14 cellular contexts compared by ENCODE assay signal in genomic region chr3:24492971-24493551, GRCh38. TPM values are rescaled to one million over a fixed set of nuclear protein-coding genes. Genes with fewer than 3 reads are reported as not detected.
DNase-seq lines count a peak whose midpoint lies in the region; ATAC-seq, FAIRE-seq and TF ChIP-seq lines count a peak whose summit lies in the region.
"Had no signal": no experiment of that assay in that cellular context is flagged by ENCODE, and none has a peak within 500 bp of the region (broad histone marks: within the 10 kb centered on the region; RNA-seq: fewer than 3 reads in every experiment).

No MANE protein-coding gene starts in this region.

- H3K4me1 ChIP-seq in left ventricle myocardium inferior: peaks cover 74% of the 10 kb centered on the region
- peaks cover 0 to 13% (median 3%) of the 10 kb centered on the region in 4 experiments; a peak in 5 of 7 replicates for H3K4me1 ChIP-seq in H1 (replicated peaks in 1 of 4; ENCODE audit: control insufficient read depth in 3 of 4, insufficient read depth in 4 of 4, low read length in 3 of 4)
- peaks cover 6 to 12% of the 10 kb centered on the region in 2 donors for H3K4me1 ChIP-seq in aorta (ENCODE audit: control insufficient read depth in 1 of 2, insufficient read depth in 2 of 2, low read length in 2 of 2)

- H2BK20ac ChIP-seq in H1 (ENCODE audit: low read length): no peak overlapping the region

- ATAC-seq in left cardiac atrium (no peak), aorta (ENCODE audit: low FRiP score) (no peak)
- ATAC-seq: esophagus mucosa; stimulated activated naive CD8-positive, alpha-beta T cell treated with anti-CD3 and anti-CD28 coated beads, Interleukin-15, amount 100 ng/mL, for 72 hours had no signal

- H4K5ac ChIP-seq in H1 (ENCODE audit: insufficient read length, low read depth, low read length): no peak overlapping the region

- H3K27ac ChIP-seq in left ventricle myocardium inferior (replicated peaks) (peak overlapping the region; percentile 95), H1 (ENCODE audit: low read depth, low read length) (no peak overlapping the region), aorta (ENCODE audit: low read depth in 1 of 2, low read length in 2 of 2) (no peak overlapping the region)

- no peaks in the 10 kb centered on the region for H3K36me3 ChIP-seq in left ventricle myocardium inferior
- no peaks in the 10 kb centered on the region for H3K36me3 ChIP-seq in H1 (ENCODE audit: control insufficient read depth in 2 of 4, insufficient read depth in 4 of 4, low read length in 3 of 4)
- no peaks in the 10 kb centered on the region for H3K36me3 ChIP-seq in aorta (ENCODE audit: control insufficient read depth in 1 of 2, insufficient read depth in 2 of 2, low read length in 1 of 2)

- H3K23ac ChIP-seq in H1 (ENCODE audit: insufficient read length): no peak overlapping the region

- no peaks in the 10 kb centered on the region; the same call in 1 of the 2 replicates for H3K79me1 ChIP-seq in H1 (ENCODE audit: low read depth, low read length)

- no peak overlapping the region for H2BK15ac ChIP-seq in H1 (ENCODE audit: low read length)

- peaks cover 4% of the 10 kb centered on the region for H3K4me1 Mint-ChIP-seq in nephron
- H3K4me1 Mint-ChIP-seq in activated T-helper 2 cell treated with anti-CD3 and anti-CD28 coated beads, Interferon-gamma antibody, Interleukin-2, Interleukin-4, amounts not matched to agents 10 μg/mL and 5 μg/mL and 100 μg/mL, durations not matched to agents 14 hours and 24 hours and 36 hours (ENCODE audit: low read depth): peaks cover 2% of the 10 kb centered on the region

- no peak overlapping the region for H2AK5ac ChIP-seq in H1 (ENCODE audit: low read depth, low read length)

- H4K20me1 ChIP-seq in H1 (replicated peaks in 1 of 2; ENCODE audit: control insufficient read depth in 1 of 2, insufficient read depth in 2 of 2, low read length in 2 of 2): no peaks in the 10 kb centered on the region

- no peaks in the 10 kb centered on the region for H3K9me3 Mint-ChIP-seq in nephron
- no peaks in the 10 kb centered on the region for H3K9me3 Mint-ChIP-seq in activated T-helper 2 cell treated with anti-CD3 and anti-CD28 coated beads, Interferon-gamma antibody, Interleukin-2, Interleukin-4, amounts not matched to agents 10 μg/mL and 5 μg/mL and 100 μg/mL, durations not matched to agents 14 hours and 24 hours and 36 hours
- H3K9me3 Mint-ChIP-seq: stimulated activated naive CD8-positive, alpha-beta T cell treated with anti-CD3 and anti-CD28 coated beads, Interleukin-15, amount 100 ng/mL, for 72 hours had no signal

- no peak overlapping the region for H4K8ac ChIP-seq in H1 (ENCODE audit: extremely low read depth, insufficient read depth, low read length)

- no peak for FAIRE-seq in H1 (lab: Jason Lieb, UNC)

- no peak overlapping the region for H3K56ac ChIP-seq in H1 (replicated peaks; ENCODE audit: insufficient read length, low read depth, low read length)

- no peak overlapping the region for H3K27ac Mint-ChIP-seq in nephron
- no peak overlapping the region for H3K27ac Mint-ChIP-seq in activated T-helper 2 cell treated with anti-CD3 and anti-CD28 coated beads, Interferon-gamma antibody, Interleukin-2, Interleukin-4, amounts not matched to agents 10 μg/mL and 5 μg/mL and 100 μg/mL, durations not matched to agents 14 hours and 24 hours and 36 hours
- H3K27ac Mint-ChIP-seq: stimulated activated naive CD8-positive, alpha-beta T cell treated with anti-CD3 and anti-CD28 coated beads, Interleukin-15, amount 100 ng/mL, for 72 hours had no signal

- H3K4me3 Mint-ChIP-seq in nephron: peak overlapping the region; percentile 96 to 97 (median 96)
- no peak overlapping the region for H3K4me3 Mint-ChIP-seq in activated T-helper 2 cell treated with anti-CD3 and anti-CD28 coated beads, Interferon-gamma antibody, Interleukin-2, Interleukin-4, amounts not matched to agents 10 μg/mL and 5 μg/mL and 100 μg/mL, durations not matched to agents 14 hours and 24 hours and 36 hours (ENCODE audit: low read depth)

- CTCF ChIA-PET in H1 (lab: Charles Lee; ENCODE audit: partially characterized antibody): interaction anchor here (0.6 kb wide), 1 partner anchor 75 kb away, joined by 6 read pairs; no protein-coding TSS in a partner anchor

- TF ChIP-seq POLR2A in H1 (IDR thresholded peaks at IDR 0.05; ENCODE audit: control extremely low read depth in 1 of 2, low read depth in 2 of 2, low read length in 2 of 2): no peak

- H2BK5ac ChIP-seq in H1 (ENCODE audit: low read depth, low read length): no peak overlapping the region

- H3K9me3 ChIP-seq in left ventricle myocardium inferior (replicated peaks) (no peaks in the 10 kb centered on the region), H1 (ENCODE audit: insufficient read depth in 2 of 2, low read depth in 1 of 2, low read length in 1 of 2) (no peaks in the 10 kb centered on the region), aorta (ENCODE audit: control insufficient read depth, low read length) (no peaks in the 10 kb centered on the region)

- no peak for DNase-seq in left ventricle myocardium inferior
- DNase-seq in left cardiac atrium: no peak
- DNase-seq in H1 (ENCODE audit: low read depth in 1 of 2, low spot score in 2 of 2): no peak
- DNase-seq in aorta: no peak
- no peak for DNase-seq in SKM-1 (lab: John Stamatoyannopoulos, UW; ENCODE audit: unreplicated experiment)
- DNase-seq in activated T-helper 2 cell treated with anti-CD3 and anti-CD28 coated beads, Interferon-gamma antibody, Interleukin-2, Interleukin-4, amounts not matched to agents 10 μg/mL and 5 μg/mL and 100 μg/mL, durations not matched to agents 14 hours and 24 hours and 36 hours (ENCODE audit: low spot score): no peak
- no peak for DNase-seq in NCI-H2171 treated with DMSO at 0.1 percent for 48 hours (lab: John Stamatoyannopoulos, UW)
- DNase-seq: activated T-cell treated with anti-CD3 and anti-CD28 coated beads for 4 hours; NCI-H2029; stimulated activated CD4-positive, alpha-beta T cell treated with anti-CD3 and anti-CD28 coated beads, Interleukin-4, amount 100 ng/mL, for 24 hours; stimulated activated naive CD8-positive, alpha-beta T cell treated with anti-CD3 and anti-CD28 coated beads, Interleukin-15, amount 100 ng/mL, for 72 hours; T1000 had no signal

- intact Hi-C loops in left ventricle myocardium inferior (cut with micrococcal nuclease): loop anchor here (10.0 kb wide), 1 partner anchor 228 kb away; no protein-coding TSS in a partner anchor
- intact Hi-C loops in left cardiac atrium (cut with DNase I): loop anchor here (10.0 kb wide), 2 partner anchors 128 to 228 kb away; no protein-coding TSS in a partner anchor
- intact Hi-C loops in aorta (cut with DNase I): loop anchor here (5.0 to 10.0 kb wide), 4 partner anchors 91 to 498 kb away; no protein-coding TSS in a partner anchor
- intact Hi-C loops in activated T-helper 2 cell treated with anti-CD3 and anti-CD28 coated beads, Interferon-gamma antibody, Interleukin-2, Interleukin-4, amounts not matched to agents 10 μg/mL and 5 μg/mL and 100 μg/mL, durations not matched to agents 14 hours and 24 hours and 36 hours (cut with micrococcal nuclease): loop anchor here (10.0 kb wide), 1 partner anchor 192 kb away; no protein-coding TSS in a partner anchor

- H3K27me3 ChIP-seq in left ventricle myocardium inferior (ENCODE audit: low read depth) (peaks cover 21% of the 10 kb centered on the region), H1 (replicated peaks in 1 of 4; ENCODE audit: control insufficient read depth in 3 of 4, extremely low read depth in 1 of 4, insufficient read depth in 3 of 4, low read length in 3 of 4) (peaks cover 0 to 15% (median 8%) of the 10 kb centered on the region in 4 experiments; a peak in 4 of 7 replicates), aorta (ENCODE audit: control insufficient read depth in 1 of 2, insufficient read depth in 2 of 2, low read length in 1 of 2) (no peaks in the 10 kb centered on the region)

- H3K9ac ChIP-seq in H1 (replicated peaks in 1 of 4; ENCODE audit: extremely low read depth in 1 of 4, low read depth in 3 of 4, low read length in 3 of 4): no peak overlapping the region

- H3K4ac ChIP-seq in H1 (replicated peaks; ENCODE audit: insufficient read length, low read depth, low read length): no peak overlapping the region

- POLR2A ChIA-PET in H1 (lab: Charles Lee; ENCODE audit: partially characterized antibody): no interaction called here

- H4K91ac ChIP-seq in H1 (replicated peaks; ENCODE audit: insufficient read length, low read length): no peak overlapping the region

- no peak overlapping the region for H2BK120ac ChIP-seq in H1 (replicated peaks; ENCODE audit: low read depth, low read length)

- no peak overlapping the region for H3K18ac ChIP-seq in H1 (ENCODE audit: extremely low read depth, low read length)

- peak overlapping the region; percentile 74 to 87 for H3K4me2 ChIP-seq in H1 (ENCODE audit: insufficient read depth in 1 of 2, low read depth in 2 of 2, low read length in 2 of 2)

- H3K14ac ChIP-seq in H1 (ENCODE audit: insufficient read length): no peak overlapping the region

- H3K79me2 ChIP-seq in H1 (ENCODE audit: control insufficient read depth in 1 of 2, insufficient read depth in 2 of 2, low read length in 2 of 2): peaks cover 0 to 6% of the 10 kb centered on the region in 2 experiments; a peak in 1 of 4 replicates

- TF ChIP-seq CTCF in left ventricle myocardium inferior (IDR thresholded peaks at IDR 0.05; ENCODE audit: borderline replicate concordance): no peak
- TF ChIP-seq CTCF in H1 (IDR thresholded peaks at IDR 0.05; ENCODE audit: control extremely low read depth in 1 of 3, insufficient read depth in 1 of 3, low read depth in 1 of 3, low read length in 3 of 3): no peak
- TF ChIP-seq CTCF in nephron (IDR thresholded peaks at IDR 0.05; ENCODE audit: unreplicated experiment in 3 of 3): no peak

- peaks cover 89% of the 10 kb centered on the region for H3K27me3 Mint-ChIP-seq in nephron (ENCODE audit: low read depth)
- H3K27me3 Mint-ChIP-seq in activated T-helper 2 cell treated with anti-CD3 and anti-CD28 coated beads, Interferon-gamma antibody, Interleukin-2, Interleukin-4, amounts not matched to agents 10 μg/mL and 5 μg/mL and 100 μg/mL, durations not matched to agents 14 hours and 24 hours and 36 hours (ENCODE audit: low read depth): peaks cover 52% of the 10 kb centered on the region

- peak overlapping the region; percentile 80 for H3K4me3 ChIP-seq in left ventricle myocardium inferior
- H3K4me3 ChIP-seq in H1 (ENCODE audit: extremely low read depth in 1 of 4, insufficient read depth in 2 of 4, low read depth in 3 of 4, low read length in 4 of 4): peak overlapping the region in 1 of 4 experiments; percentile 67; a peak in 2 of 8 replicates
- H3K4me3 ChIP-seq in aorta (ENCODE audit: low read length in 2 of 2): peak overlapping the region; percentile 76 to 78

- no peak for TF ChIP-seq RAD21 in H1 (IDR thresholded peaks at IDR 0.05 in 1 of 2, conservative IDR thresholded peaks at IDR 0.05 in 1 of 2; ENCODE audit: low read depth in 2 of 2, low read length in 2 of 2)

- 22% methylated on average over 4 of the region's 4 CpGs; no CpG with 5 or more reads in 1 of the 2 experiments for WGBS in H1 (ENCODE audit: extremely low coverage in 1 of 2, insufficient coverage in 1 of 2, insufficient read length in 1 of 2, insufficient replicate concordance in 2 of 2, low coverage in 1 of 2, low lambda C conversion rate in 2 of 2, missing lambda C conversion rate in 1 of 2), 2 experiments
- 4 to 5% methylated on average over 4 of the region's 4 CpGs for WGBS in aorta, 2 donors

- no peak overlapping the region for H2BK12ac ChIP-seq in H1 (ENCODE audit: low read depth, low read length)

- no peak for TF ChIP-seq EP300 in H1 (IDR thresholded peaks at IDR 0.05; ENCODE audit: borderline replicate concordance in 1 of 2, low read depth in 2 of 2, low read length in 2 of 2)

- H3K36me3 Mint-ChIP-seq in nephron (ENCODE audit: low read depth): no peaks in the 10 kb centered on the region
- no peaks in the 10 kb centered on the region for H3K36me3 Mint-ChIP-seq in activated T-helper 2 cell treated with anti-CD3 and anti-CD28 coated beads, Interferon-gamma antibody, Interleukin-2, Interleukin-4, amounts not matched to agents 10 μg/mL and 5 μg/mL and 100 μg/mL, durations not matched to agents 14 hours and 24 hours and 36 hours (ENCODE audit: low read depth)

- H2AFZ ChIP-seq in H1 (ENCODE audit: low read length): no peak overlapping the region

- peaks cover 10% of the 10 kb centered on the region; the same call in 1 of the 2 replicates for H3K23me2 ChIP-seq in H1 (ENCODE audit: low read depth, low read length)

RNA-seq across cellular contexts. Expression of gene THRB, which starts 1.6 kb away (rescaled TPM):
- total RNA-seq in left ventricle myocardium inferior (32.8 TPM), left cardiac atrium (10 to 100 TPM in 1 of 2 donors, 1 to 10 TPM in 1; 8.3 to 15.4 TPM), aorta (10 to 100 TPM; 59.7 to 77.9 TPM)
- 3.7 and 3.9 TPM in 2 replicates for total RNA-seq in H1 (2021; fragmentation: NEBNext Ultra II Directional; extraction: Animal tissue kit (Norgen Biotek cat#: 25700))
- polyA plus RNA-seq in H1 (2011; rRNA removed) (0.98 and 1.4 TPM in 2 replicates), aorta (10 to 100 TPM; 20.2 to 25.9 TPM)
- 2.0 TPM for polyA plus RNA-seq in H1 (2011; cell fraction: cytosol; rRNA removed)
- 2.4 TPM for polyA plus RNA-seq in H1 (2011; cell fraction: nucleus; rRNA removed)
- 1.4 to 3.1 TPM (median 1.7 TPM) in 4 replicates for polyA plus RNA-seq in H1 (2012, experiment 1 of 2)
- polyA plus RNA-seq in H1 (2012, experiment 2 of 2): 0.08 TPM
- polyA plus RNA-seq in H1 (2013, experiment 1 of 2): 1.4 TPM
- 1.2 TPM for polyA plus RNA-seq in H1 (2013, experiment 2 of 2)
- 5.8 and 8.2 TPM in 2 replicates for polyA minus RNA-seq in H1 (2011; rRNA and poly(A)+ RNA removed)
- polyA minus RNA-seq in H1 (2011; cell fraction: cytosol; rRNA and poly(A)+ RNA removed): 1.8 TPM
- 10.1 TPM for polyA minus RNA-seq in H1 (2011; cell fraction: nucleus; rRNA and poly(A)+ RNA removed)
- total RNA-seq in activated T-helper 2 cell treated with anti-CD3 and anti-CD28 coated beads, Interferon-gamma antibody, Interleukin-2, Interleukin-4, amounts not matched to agents 10 μg/mL and 5 μg/mL and 100 μg/mL, durations not matched to agents 14 hours and 24 hours and 36 hours: not detected in 2 replicates
